ENCODE assay signal across 11 cellular contexts in the genomic region with DNA sequence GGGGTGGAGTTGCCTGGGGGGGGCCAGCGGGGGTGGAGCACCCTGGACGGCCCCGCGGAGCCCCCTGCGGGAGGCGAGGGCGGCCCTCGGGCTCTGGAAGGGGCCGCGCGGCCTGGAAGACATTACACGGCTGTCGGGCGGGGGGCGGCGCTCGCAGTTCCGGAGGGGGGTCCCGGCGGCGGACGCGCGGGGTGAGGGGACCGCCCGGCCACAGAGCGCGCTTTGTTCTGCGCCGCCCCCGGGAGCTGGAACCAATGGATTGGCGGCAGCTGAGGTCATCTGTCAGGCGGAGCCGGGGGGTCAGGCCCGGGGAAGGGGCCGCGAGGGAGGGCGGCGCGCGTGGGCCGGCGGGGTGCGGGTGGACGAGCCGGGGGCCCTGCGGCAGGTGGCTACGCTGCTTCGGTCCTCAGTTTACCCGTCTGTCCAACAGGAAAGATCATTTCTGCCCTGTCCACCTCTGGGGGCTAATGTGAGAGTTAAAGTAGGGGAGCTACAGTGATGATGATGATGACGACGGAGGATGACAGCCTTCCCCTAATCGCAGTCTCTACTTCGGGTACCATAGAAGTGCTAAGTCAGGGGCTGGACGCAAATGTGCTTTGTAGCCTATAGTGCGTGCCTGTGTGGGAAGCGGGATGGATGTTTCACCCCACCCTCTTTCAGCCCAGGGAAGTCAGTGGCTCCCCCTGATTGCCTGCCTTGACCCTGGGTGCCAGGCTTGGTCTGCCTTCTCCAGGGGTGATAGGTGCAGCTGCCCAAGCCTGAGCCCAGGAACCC. TPM values are rescaled to one million over a fixed set of nuclear protein-coding genes. Genes with fewer than 3 reads are reported as not detected.
A peak's percentile ranks its signal among the peaks of the same experiment; 100 is the strongest.
DNase-seq lines count a peak whose midpoint lies in the region; ATAC-seq and TF ChIP-seq lines count a peak whose summit lies in the region.
"Had no signal": no experiment of that assay in that cellular context is flagged by ENCODE, and none has a peak within 500 bp of the region (broad histone marks: within the 10 kb centered on the region; RNA-seq: fewer than 3 reads in every experiment).

No MANE protein-coding gene starts in this region.

- POLR2A ChIA-PET in CD4-positive, alpha-beta memory T cell (lab: Charles Lee; ENCODE audit: partially characterized antibody) = no interaction called here

- ATAC-seq in heart right ventricle (peak; percentile 41 to 74 (median 55)), psoas muscle (no peak), left colon (no peak)

- no peak overlapping the region for H3K27ac ChIP-seq in CD4-positive, alpha-beta memory T cell (ENCODE audit: low read depth, low read length)
- H3K27ac ChIP-seq in WERI-Rb-1 = peak overlapping the region; percentile 52; the same call in 1 of the 2 replicates
- H3K27ac ChIP-seq in heart right ventricle = peak overlapping the region; percentile 29 to 88 (median 74)
- peak overlapping the region; percentile 9 for H3K27ac ChIP-seq in psoas muscle

- peaks cover 3 to 4% of the 10 kb centered on the region in 2 donors for H3K36me3 Mint-ChIP-seq in CD4-positive, alpha-beta memory T cell

- H3K4me1 Mint-ChIP-seq in CD4-positive, alpha-beta memory T cell = peaks cover 6 to 26% (median 17%) of the 10 kb centered on the region in 4 donors

- H3K9me3 ChIP-seq in CD4-positive, alpha-beta memory T cell (ENCODE audit: control insufficient read depth in 1 of 2, low read length in 2 of 2) = no peaks in the 10 kb centered on the region
- H3K9me3 ChIP-seq in WERI-Rb-1 (ENCODE audit: severe bottlenecking) = no peaks in the 10 kb centered on the region
- H3K9me3 ChIP-seq in heart right ventricle = peaks cover 0 to 2% (median 0%) of the 10 kb centered on the region in 11 donors
- no peaks in the 10 kb centered on the region for H3K9me3 ChIP-seq in psoas muscle

- TF ChIP-seq CTCF in WERI-Rb-1 (IDR thresholded peaks at IDR 0.05; ENCODE audit: low read depth, low read length) = no peak
- no peak for TF ChIP-seq CTCF in heart right ventricle (IDR thresholded peaks at IDR 0.05)
- no peak for TF ChIP-seq CTCF in psoas muscle (IDR thresholded peaks at IDR 0.05)

- H3K4me3 Mint-ChIP-seq in CD4-positive, alpha-beta memory T cell = peak overlapping the region in 6 of 8 donors; percentile 31 to 51 (median 42)

- intact Hi-C loops in CD4-positive, alpha-beta memory T cell (cut with micrococcal nuclease) = no loop called here
- intact Hi-C loops in heart right ventricle (cut with DNase I) (loop anchor here in 4 of 10 donors (5.0 to 10.0 kb wide), 2 partner anchors 40 to 288 kb away; no protein-coding TSS in a partner anchor), psoas muscle (cut with DNase I) (no loop called here), posterior vena cava (cut with DNase I) (no loop called here), left colon (cut with DNase I, micrococcal nuclease) (loop anchor here in 1 of 2 donors (10.0 kb wide), 1 partner anchor 288 kb away; no protein-coding TSS in a partner anchor)

- peaks cover 11% of the 10 kb centered on the region for H3K27me3 ChIP-seq in CD4-positive, alpha-beta memory T cell (ENCODE audit: insufficient read depth, low read length)
- H3K27me3 ChIP-seq in WERI-Rb-1 (ENCODE audit: insufficient read depth, low read depth, severe bottlenecking) = no peaks in the 10 kb centered on the region
- peaks cover 0 to 14% (median 0%) of the 10 kb centered on the region in 7 donors for H3K27me3 ChIP-seq in heart right ventricle
- H3K27me3 ChIP-seq in psoas muscle (ENCODE audit: insufficient read depth in 3 of 3, low read length in 2 of 3) = peaks cover 0 to 10% (median 4%) of the 10 kb centered on the region in 3 donors

- H3K4me1 ChIP-seq in CD4-positive, alpha-beta memory T cell (ENCODE audit: insufficient read depth, low read length) = peaks cover 11% of the 10 kb centered on the region
- H3K4me1 ChIP-seq in heart right ventricle = peaks cover 2 to 34% (median 24%) of the 10 kb centered on the region in 9 donors
- H3K4me1 ChIP-seq in psoas muscle = peaks cover 6% of the 10 kb centered on the region

- peaks cover 0 to 2% (median 0%) of the 10 kb centered on the region in 8 donors for H3K9me3 Mint-ChIP-seq in CD4-positive, alpha-beta memory T cell

- CTCF ChIA-PET in CD4-positive, alpha-beta memory T cell (lab: Charles Lee; ENCODE audit: partially characterized antibody) = no interaction called here

- WGBS in heart right ventricle, 2 donors = 8 to 10% methylated on average over 24 to 56 of the region's 57 CpGs
- WGBS in psoas muscle, 3 donors = 4 to 14% (median 7%) methylated on average over 11 to 57 of the region's 57 CpGs

- no peaks in the 10 kb centered on the region for H3K36me3 ChIP-seq in CD4-positive, alpha-beta memory T cell (ENCODE audit: insufficient read depth, low read length)
- H3K36me3 ChIP-seq in WERI-Rb-1 = peaks cover 9% of the 10 kb centered on the region
- H3K36me3 ChIP-seq in heart right ventricle = peaks cover 0 to 10% (median 7%) of the 10 kb centered on the region in 9 donors
- H3K36me3 ChIP-seq in psoas muscle (ENCODE audit: insufficient read depth in 1 of 2, low read depth in 1 of 2) = peaks cover 0 to 12% of the 10 kb centered on the region in 2 donors

- H3K27me3 Mint-ChIP-seq in CD4-positive, alpha-beta memory T cell = peaks cover 3 to 8% of the 10 kb centered on the region in 2 donors

- H3K4me3 ChIP-seq in CD4-positive, alpha-beta memory T cell (ENCODE audit: low read length in 2 of 2) = no peak overlapping the region
- H3K4me3 ChIP-seq in WERI-Rb-1 (ENCODE audit: low read depth, low read length) = peak overlapping the region; percentile 45
- H3K4me3 ChIP-seq in heart right ventricle = peak overlapping the region; percentile 28 to 66 (median 54)
- H3K4me3 ChIP-seq in psoas muscle = peak overlapping the region; percentile 51

- DNase-seq in CD4-positive, alpha-beta memory T cell = no peak
- DNase-seq in WERI-Rb-1 (peak; percentile 69), heart right ventricle (peak; percentile 62), psoas muscle (peak in 1 of 2 donors; percentile 68), activated gamma-delta T cell treated with Interleukin-2 at 50 U/mL for 16 hours (no peak), posterior vena cava (ENCODE audit: low spot score) (no peak), CD1c-positive myeloid dendritic cell (ENCODE audit: extremely low spot score) (no peak), left colon (no peak)
- DNase-seq: occipital lobe, T-helper 2 cell had no signal

- peak overlapping the region in 2 of 7 donors; percentile 37 to 77 for H3K27ac Mint-ChIP-seq in CD4-positive, alpha-beta memory T cell

RNA-seq across cellular contexts. Expression of a gene that starts 10.4 kb away (rescaled TPM):
- total RNA-seq in CD4-positive, alpha-beta memory T cell = 1 to 10 TPM; 6.9 to 7.4 TPM
- polyA plus RNA-seq in CD4-positive, alpha-beta memory T cell = 10 to 100 TPM; 10.4 to 17.2 TPM
- 10 to 100 TPM; 21.4 to 42.0 (median 30.9) TPM for total RNA-seq in heart right ventricle
- polyA plus RNA-seq in heart right ventricle = 10 to 100 TPM; 11.9 to 32.8 TPM
- total RNA-seq in psoas muscle = 100 to 1,000 TPM in 1 of 4 donors, 10 to 100 TPM in 3; 30.7 to 150 (median 57.0) TPM
- 100 to 1,000 TPM in 2 of 3 donors, 10 to 100 TPM in 1; 37.9 to 172 (median 123) TPM for polyA plus RNA-seq in psoas muscle
- total RNA-seq in posterior vena cava = 10 to 100 TPM; 17.9 to 23.4 TPM
- 10 to 100 TPM; 21.1 to 21.9 TPM for total RNA-seq in left colon

RNA-seq across cellular contexts. Expression of a gene that starts 32.5 kb away (rescaled TPM):
- not detected for total RNA-seq in CD4-positive, alpha-beta memory T cell
- polyA plus RNA-seq in CD4-positive, alpha-beta memory T cell = not detected
- total RNA-seq in heart right ventricle (10 to 100 TPM in 3 of 10 donors, 1 to 10 TPM in 7; 4.6 to 20.5 (median 7.9) TPM), psoas muscle (10 to 100 TPM in 1 of 4 donors, 1 to 10 TPM in 3; 5.1 to 10.6 (median 6.7) TPM), posterior vena cava (1 to 10 TPM; 2.2 to 2.5 TPM), left colon (under 1 TPM in 1 of 2 donors, not detected in 1; 0.22 TPM)
- polyA plus RNA-seq in heart right ventricle (10 to 100 TPM; 12.8 to 41.0 TPM), psoas muscle (1 to 10 TPM; 3.0 to 4.7 (median 3.2) TPM)

RNA-seq across cellular contexts. Expression of a gene that starts 33.0 kb away (rescaled TPM):
- total RNA-seq in CD4-positive, alpha-beta memory T cell = not detected
- polyA plus RNA-seq in CD4-positive, alpha-beta memory T cell = not detected
- total RNA-seq in heart right ventricle (not detected), psoas muscle (not detected), posterior vena cava (not detected), left colon (not detected)
- polyA plus RNA-seq in heart right ventricle (not detected), psoas muscle (not detected)
- total RNA-seq: G401 had no signal

Comparison
In these comparisons a context has a peak if more than half of its experiments do, and no peak if none do; other contexts are left out.
1. DNase-seq: peak in WERI-Rb-1 (single experiment) and heart right ventricle (2 of 2); none in CD4-positive, alpha-beta memory T cell (0 of 5), activated gamma-delta T cell treated with Interleukin-2 at 50 U/mL for 16 hours (single experiment), posterior vena cava (single experiment), CD1c-positive myeloid dendritic cell (single experiment) and left colon (0 of 2).
2. H3K4me3 ChIP-seq: peak in WERI-Rb-1 (single experiment), heart right ventricle (10 of 10) and psoas muscle (single experiment); none in CD4-positive, alpha-beta memory T cell (0 of 2).
3. ATAC-seq: peak in heart right ventricle (8 of 8); none in psoas muscle (0 of 4) and left colon (single experiment).